In genomic region chr12:6038160-6038559, GRCh38 we compare ENCODE assay signal across 8 cellular contexts.
A peak's percentile ranks its signal among the peaks of the same experiment; 100 is the strongest.
DNase-seq lines count a peak whose midpoint lies in the region; ATAC-seq and TF ChIP-seq lines count a peak whose summit lies in the region.

No MANE protein-coding gene starts in this region.

- no peaks in the 10 kb centered on the region for H3K36me3 Mint-ChIP-seq in natural killer cell treated with Interleukin-12 subunit alpha and Interleukin-12 subunit beta and Interleukin-15 and Interleukin-18, amount 100 ng/mL, for 72 hours

- H3K4me3 ChIP-seq in HAP-1: no peak overlapping the region

- H3K27me3 ChIP-seq in HAP-1 (ENCODE audit: low read depth): no peaks in the 10 kb centered on the region

- DNase-seq in DMS53 (lab: John Stamatoyannopoulos, UW) (peak; percentile 93), HAP-1 (ENCODE audit: low spot score in 2 of 2) (peak; percentile 66 to 79), NCI-H1930 (lab: John Stamatoyannopoulos, UW) (peak; percentile 45 to 75), erythroblast (lab: John Stamatoyannopoulos, UW) (peak; percentile 82), ureter (ENCODE audit: low spot score) (no peak)
- DNase-seq in natural killer cell treated with Interleukin-12 subunit alpha and Interleukin-12 subunit beta and Interleukin-15 and Interleukin-18, amount 100 ng/mL, for 72 hours (ENCODE audit: low spot score): no peak
- DNase-seq in effector CD8-positive, alpha-beta T cell (lab: John Stamatoyannopoulos, UW): no peak

- peaks cover 4 to 7% of the 10 kb centered on the region in 2 donors for H3K4me1 Mint-ChIP-seq in natural killer cell treated with Interleukin-12 subunit alpha and Interleukin-12 subunit beta and Interleukin-15 and Interleukin-18, amount 100 ng/mL, for 72 hours (ENCODE audit: low read depth in 2 of 2)

- peak; percentile 72 to 75 for ATAC-seq in natural killer cell treated with Interleukin-12 subunit alpha and Interleukin-12 subunit beta and Interleukin-15 and Interleukin-18, amount 100 ng/mL, for 72 hours

- H3K4me3 Mint-ChIP-seq in natural killer cell treated with Interleukin-12 subunit alpha and Interleukin-12 subunit beta and Interleukin-15 and Interleukin-18, amount 100 ng/mL, for 72 hours: no peak overlapping the region

- no peaks in the 10 kb centered on the region for H3K4me1 ChIP-seq in HAP-1

- peak; percentile 94 for TF ChIP-seq CTCF in VCaP (conservative IDR thresholded peaks at IDR 0.05)

- no peaks in the 10 kb centered on the region for H3K9me3 ChIP-seq in HAP-1

- H3K9me3 Mint-ChIP-seq in natural killer cell treated with Interleukin-12 subunit alpha and Interleukin-12 subunit beta and Interleukin-15 and Interleukin-18, amount 100 ng/mL, for 72 hours: no peaks in the 10 kb centered on the region

- no peak overlapping the region for H3K27ac ChIP-seq in VCaP

- H3K27ac Mint-ChIP-seq in natural killer cell treated with Interleukin-12 subunit alpha and Interleukin-12 subunit beta and Interleukin-15 and Interleukin-18, amount 100 ng/mL, for 72 hours: no peak overlapping the region

- in situ Hi-C loops in HAP-1 (cut with MboI; ENCODE audit: low sequenced_read_pairs): no loop called here

- TF ChIP-seq POLR2A in erythroblast (IDR thresholded peaks at IDR 0.05; ENCODE audit: low read length): no peak

- H3K36me3 ChIP-seq in HAP-1 (replicated peaks): no peaks in the 10 kb centered on the region

- H3K27me3 Mint-ChIP-seq in natural killer cell treated with Interleukin-12 subunit alpha and Interleukin-12 subunit beta and Interleukin-15 and Interleukin-18, amount 100 ng/mL, for 72 hours: peaks cover 0 to 5% of the 10 kb centered on the region in 2 donors

Comparison
In these comparisons a context has a peak if more than half of its experiments do, and no peak if none do; other contexts are left out.
1. DNase-seq: peak in DMS53 (single experiment), HAP-1 (2 of 2), NCI-H1930 (2 of 2) and erythroblast (2 of 2); none in natural killer cell treated with Interleukin-12 subunit alpha and Interleukin-12 subunit beta and Interleukin-15 and Interleukin-18, amount 100 ng/mL, for 72 hours (single experiment), effector CD8-positive, alpha-beta T cell (single experiment) and ureter (single experiment).